In the genomic region with DNA sequence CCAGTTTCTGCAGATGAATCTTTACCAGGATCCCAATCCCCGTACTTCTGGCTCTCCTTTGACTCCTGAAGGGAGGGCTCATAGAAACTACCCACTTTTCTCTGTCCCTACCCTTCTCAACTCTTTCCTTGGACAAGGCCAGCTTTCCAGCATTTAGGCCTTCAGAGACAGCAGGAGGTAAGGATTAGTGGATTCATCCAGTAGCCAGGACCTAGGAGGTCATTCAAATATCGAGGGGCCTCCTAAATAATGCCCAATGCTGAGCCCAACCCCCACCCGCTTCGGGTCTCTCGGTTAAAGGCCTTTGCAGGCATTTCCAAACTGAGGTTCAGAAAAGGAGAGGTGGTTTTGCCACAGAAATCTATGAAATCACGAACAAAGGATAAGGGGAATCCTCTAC, we compare ENCODE assay signal across 15 cellular contexts. TPM values are rescaled to one million over a fixed set of nuclear protein-coding genes. Genes with fewer than 3 reads are reported as not detected.
DNase-seq lines count a peak whose midpoint lies in the region; ATAC-seq and TF ChIP-seq lines count a peak whose summit lies in the region.
"Had no signal": no experiment of that assay in that cellular context is flagged by ENCODE, and none has a peak within 500 bp of the region (broad histone marks: within the 10 kb centered on the region; RNA-seq: fewer than 3 reads in every experiment).

No MANE protein-coding gene starts in this region.

- peak overlapping the region; percentile 62 for H2AFZ ChIP-seq in neuronal stem cell (ENCODE audit: low read length)

- peak overlapping the region; percentile 24 for H3K4me3 Mint-ChIP-seq in endodermal cell
- H3K4me3 Mint-ChIP-seq: activated naive CD8-positive, alpha-beta T cell had no signal

- H3K27me3 Mint-ChIP-seq in endodermal cell (ENCODE audit: insufficient read depth): no peaks in the 10 kb centered on the region

- WGBS in endodermal cell (ENCODE audit: insufficient coverage in 1 of 2, insufficient read length in 1 of 2), 2 experiments: 21 to 32% methylated on average over 2 to 6 of the region's 6 CpGs
- no CpG with 5 or more reads among the region's 6 CpGs for whole genome bisulfite sequencing in neuronal stem cell (ENCODE audit: extremely low coverage in 2 of 2, insufficient read length in 2 of 2, insufficient replicate concordance in 1 of 2), 2 donors
- 34 to 40% methylated on average over 6 of the region's 6 CpGs for WGBS in tibial nerve, 2 donors

- H3K14ac ChIP-seq in neuronal stem cell (ENCODE audit: low read length): no peak overlapping the region

- no peak overlapping the region for H4K91ac ChIP-seq in neuronal stem cell (ENCODE audit: low read depth, low read length, poor library complexity)

- H3K9ac ChIP-seq in endodermal cell (ENCODE audit: extremely low read depth, low read length, poor library complexity, severe bottlenecking): no peak overlapping the region
- no peak overlapping the region for H3K9ac ChIP-seq in neuronal stem cell (ENCODE audit: low read depth, low read length, poor library complexity)
- H3K9ac ChIP-seq: KMS-11 had no signal

- no peak overlapping the region for H3K4ac ChIP-seq in neuronal stem cell (ENCODE audit: low read length)

- H3K79me1 ChIP-seq in neuronal stem cell (ENCODE audit: low read depth, low read length): no peaks in the 10 kb centered on the region

- no peak for TF ChIP-seq POLR2A in tibial nerve (IDR thresholded peaks at IDR 0.05)

- peaks cover 2% of the 10 kb centered on the region for H3K36me3 Mint-ChIP-seq in endodermal cell (ENCODE audit: low read depth)
- H3K36me3 Mint-ChIP-seq: activated naive CD8-positive, alpha-beta T cell had no signal

- H3K27ac ChIP-seq in endodermal cell (ENCODE audit: low read depth, low read length) (peak overlapping the region; percentile 97), neuronal stem cell (replicated peaks; ENCODE audit: low read length) (peak overlapping the region; percentile 62), tibial nerve (peak overlapping the region; percentile 66 to 98 (median 96))
- H3K27ac ChIP-seq: KMS-11 had no signal

- no peaks in the 10 kb centered on the region for H3K9me3 Mint-ChIP-seq in endodermal cell

- H2BK5ac ChIP-seq in neuronal stem cell (ENCODE audit: low read length): peak overlapping the region; percentile 69

- no peak for TF ChIP-seq CTCF in endodermal cell (conservative IDR thresholded peaks at IDR 0.05)
- no peak for TF ChIP-seq CTCF in tibial nerve (IDR thresholded peaks at IDR 0.05)

- no peaks in the 10 kb centered on the region for H3K27me3 ChIP-seq in endodermal cell (ENCODE audit: control insufficient read depth, insufficient read depth, low read length, poor library complexity, severe bottlenecking)
- no peaks in the 10 kb centered on the region for H3K27me3 ChIP-seq in neuronal stem cell (ENCODE audit: control insufficient read depth in 3 of 3, insufficient read depth in 3 of 3, low read depth in 1 of 3, low read length in 3 of 3)
- no peaks in the 10 kb centered on the region for H3K27me3 ChIP-seq in tibial nerve

- H3K23ac ChIP-seq in neuronal stem cell (ENCODE audit: low read depth, low read length, poor library complexity): no peak overlapping the region

- H3K18ac ChIP-seq in neuronal stem cell (ENCODE audit: low read length): no peak overlapping the region

- no peak for TF ChIP-seq EP300 in tibial nerve (IDR thresholded peaks at IDR 0.05)

- H3K36me3 ChIP-seq in endodermal cell (ENCODE audit: control insufficient read depth, insufficient read depth, low read length) (peaks cover 4% of the 10 kb centered on the region), neuronal stem cell (replicated peaks in 1 of 2; ENCODE audit: control insufficient read depth in 2 of 2, insufficient read depth in 2 of 2, low read length in 2 of 2) (peaks cover 0 to 2% of the 10 kb centered on the region in 2 donors), tibial nerve (no peaks in the 10 kb centered on the region)

- H3K27ac Mint-ChIP-seq in endodermal cell: peak overlapping the region; percentile 93
- H3K27ac Mint-ChIP-seq: activated naive CD8-positive, alpha-beta T cell had no signal

- no peak overlapping the region for H2AK5ac ChIP-seq in neuronal stem cell (ENCODE audit: low read depth, low read length)

- H4K8ac ChIP-seq in neuronal stem cell (ENCODE audit: low read depth, low read length): no peak overlapping the region

- DNase-seq in NCI-H82 (lab: John Stamatoyannopoulos, UW) (peak; percentile 45), NCI-H82 treated with DMSO at 0.1 percent for 48 hours (lab: John Stamatoyannopoulos, UW; ENCODE audit: unreplicated experiment) (no peak), endodermal cell (peak; percentile 77), neuronal stem cell (ENCODE audit: low spot score) (no peak), tibial nerve (ENCODE audit: low spot score in 2 of 2) (no peak), AML-193 (lab: John Stamatoyannopoulos, UW) (no peak)
- DNase-seq: COR-L47, cortex of kidney, NCI-H187, NCI-H774, SIG-M5 had no signal

- peaks cover 16% of the 10 kb centered on the region for H3K4me1 ChIP-seq in endodermal cell (ENCODE audit: control insufficient read depth, insufficient read depth, low read length)
- peaks cover 20 to 37% of the 10 kb centered on the region in 2 donors for H3K4me1 ChIP-seq in neuronal stem cell (ENCODE audit: control insufficient read depth in 2 of 2, insufficient read depth in 1 of 2, low read depth in 1 of 2, low read length in 2 of 2)
- H3K4me1 ChIP-seq in tibial nerve: peaks cover 4 to 66% (median 29%) of the 10 kb centered on the region in 4 donors

- peaks cover 51% of the 10 kb centered on the region for H3K4me1 Mint-ChIP-seq in endodermal cell

- no peak overlapping the region for H2BK12ac ChIP-seq in neuronal stem cell (ENCODE audit: low read length)

- no peak overlapping the region for H2BK15ac ChIP-seq in neuronal stem cell (ENCODE audit: low read length)

- ATAC-seq in HG03095 (IDR thresholded peaks at IDR 0.05; ENCODE audit: unreplicated experiment) (no peak), GM21717 (IDR thresholded peaks at IDR 0.05; ENCODE audit: unreplicated experiment) (no peak)

- H3K9me3 ChIP-seq in endodermal cell (ENCODE audit: control insufficient read depth, low read length) (no peaks in the 10 kb centered on the region), neuronal stem cell (replicated peaks in 1 of 2; ENCODE audit: control insufficient read depth in 2 of 2, insufficient read depth in 1 of 2, low read depth in 1 of 2, low read length in 2 of 2) (peaks cover 0 to 2% of the 10 kb centered on the region in 2 donors), tibial nerve (no peaks in the 10 kb centered on the region)

- H2BK120ac ChIP-seq in neuronal stem cell (ENCODE audit: low read depth, low read length): peak overlapping the region; percentile 11

- no peak overlapping the region for H3K4me2 ChIP-seq in neuronal stem cell (ENCODE audit: insufficient read depth, low read length, poor library complexity, severe bottlenecking)
- H3K4me2 ChIP-seq: KMS-11 had no signal

- H3K4me3 ChIP-seq in endodermal cell (ENCODE audit: low read length) (peak overlapping the region; percentile 19), neuronal stem cell (ENCODE audit: low read length in 2 of 2) (no peak overlapping the region), tibial nerve (no peak overlapping the region)

RNA-seq across cellular contexts. Expression of gene ZNF532, which starts 4.7 kb away (rescaled TPM):
- total RNA-seq in endodermal cell: 100 to 1,000 TPM; 138 to 207 TPM
- polyA plus RNA-seq in endodermal cell (2013, experiment 1 of 2): 164 TPM
- polyA plus RNA-seq in endodermal cell (2013, experiment 2 of 2): 157 TPM
- polyA plus RNA-seq in neuronal stem cell (2013, experiment 1 of 2): 101 TPM
- polyA plus RNA-seq in neuronal stem cell (2013, experiment 2 of 2): 101 TPM
- total RNA-seq in tibial nerve: 100 to 1,000 TPM in 3 of 4 donors, 10 to 100 TPM in 1; 98.7 to 125 (median 113) TPM

Comparison
In these comparisons a context has a peak if more than half of its experiments do, and no peak if none do; other contexts are left out.
1. DNase-seq: peak in NCI-H82 (single experiment) and endodermal cell (single experiment); none in NCI-H82 treated with DMSO at 0.1 percent for 48 hours (single experiment), neuronal stem cell (single experiment), tibial nerve (0 of 2) and AML-193 (0 of 2).
2. Peak in every context shown above with its lines, with median percentiles within 50 percentile points of each other: H3K27ac ChIP-seq.